Comparison of ENCODE assay signal across 33 cellular contexts in the genomic region with DNA sequence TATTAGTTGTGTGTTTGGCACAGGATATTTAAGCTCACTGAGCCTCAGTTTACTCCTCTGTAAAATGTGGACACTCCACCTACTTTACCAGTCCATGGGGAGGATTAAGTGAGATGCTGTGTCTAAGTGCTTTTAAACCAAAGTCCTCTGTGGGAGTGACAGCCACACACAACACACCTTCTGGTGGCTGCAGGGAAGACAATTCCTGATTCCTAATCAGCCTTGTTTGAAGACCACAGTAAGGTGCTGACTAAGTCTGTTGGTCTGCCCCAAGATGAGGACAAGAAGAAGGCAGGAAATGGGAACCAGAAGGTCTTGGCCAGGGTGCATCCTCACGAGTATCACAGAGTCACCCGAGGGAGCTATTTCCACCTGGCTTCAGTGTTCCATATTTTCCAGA. TPM values are rescaled to one million over a fixed set of nuclear protein-coding genes. Genes with fewer than 3 reads are reported as not detected.
DNase-seq lines count a peak whose midpoint lies in the region; ATAC-seq, FAIRE-seq and TF ChIP-seq lines count a peak whose summit lies in the region.
"Had no signal": no experiment of that assay in that cellular context is flagged by ENCODE, and none has a peak within 500 bp of the region (broad histone marks: within the 10 kb centered on the region; RNA-seq: fewer than 3 reads in every experiment).

No MANE protein-coding gene starts in this region.

- TF ChIP-seq EP300 in HepG2 (IDR thresholded peaks at IDR 0.05; ENCODE audit: low read depth in 2 of 2, low read length in 2 of 2) (no peak), HepG2 (CRISPR knock-in tag; IDR thresholded peaks at IDR 0.05; ENCODE audit: borderline replicate concordance) (no peak)

- DNase-seq in HepG2 (ENCODE audit: low spot score) (no peak), right lobe of liver (no peak), RPMI7951 (ENCODE audit: low read depth) (peak; percentile 63), fibroblast of mammary gland (ENCODE audit: low read depth) (peak; percentile 20), SHP77 treated with DMSO at 0.1 percent for 48 hours (lab: John Stamatoyannopoulos, UW) (no peak), NCI-H1105 (lab: John Stamatoyannopoulos, UW) (no peak)
- DNase-seq in activated CD4-positive, alpha-beta T cell treated with anti-CD3 and anti-CD28 coated beads for 36 hours: no peak
- DNase-seq: activated CD4-positive, CD25-positive, alpha-beta regulatory T cell; activated effector memory CD4-positive, alpha-beta T cell treated with anti-CD3 and anti-CD28 coated beads, Interleukin-2, amount 50 U/mL, for 16 hours; activated T-cell treated with anti-CD3 and anti-CD28 coated beads, Interleukin-2, amount 50 U/mL, for 24 hours; anterior cingulate cortex; CD8-positive, alpha-beta T cell; DMS 273 treated with DMSO at 0.1 percent for 48 hours; effector CD8-positive, alpha-beta T cell; foreskin melanocyte; lower lobe of right lung; mucosa of descending colon; natural killer cell; NCI-H1436; nucleus accumbens; stimulated activated CD4-positive, alpha-beta T cell treated with anti-CD3 and anti-CD28 coated beads, Interleukin-15, amount 100 ng/mL, for 24 hours had no signal

- no peak overlapping the region for H3K4me3 Mint-ChIP-seq in activated CD4-positive, alpha-beta T cell treated with anti-CD3 and anti-CD28 coated beads for 36 hours
- H3K4me3 Mint-ChIP-seq: activated naive CD8-positive, alpha-beta T cell; activated T-cell treated with anti-CD3 and anti-CD28 coated beads, Interleukin-2, amount 50 U/mL, for 24 hours; B cell; CD8-positive, alpha-beta T cell; natural killer cell; stimulated activated memory B cell treated with anti-CD40 and anti-IgM and Interleukin-4, amounts not matched to agents 10 μg/mL and 1 μg/mL and 100 μg/mL, for 72 hours; T-helper 1 cell treated with Interleukin-12 subunit alpha and Interleukin-12 subunit beta and Interleukin-4 antibody, amounts not matched to agents 30 μg/mL and 1 μg/mL, for 36 hours had no signal

- no peaks in the 10 kb centered on the region for H3K36me3 ChIP-seq in HepG2 (replicated peaks in 1 of 2; ENCODE audit: control insufficient read depth in 1 of 2, insufficient read depth in 2 of 2, low read length in 2 of 2)
- no peaks in the 10 kb centered on the region for H3K36me3 ChIP-seq in right lobe of liver
- H3K36me3 ChIP-seq: HAP-1, lower lobe of right lung, suprapubic skin had no signal

- TF ChIP-seq CTCF in HepG2 (CRISPR knock-in tag; IDR thresholded peaks at IDR 0.05) (no peak), right lobe of liver (IDR thresholded peaks at IDR 0.05) (no peak), fibroblast of mammary gland (conservative IDR thresholded peaks at IDR 0.05; ENCODE audit: control insufficient read depth, insufficient read depth, low read depth, low read length) (no peak)

- peaks cover 17% of the 10 kb centered on the region for H3K4me1 ChIP-seq in HepG2 (ENCODE audit: insufficient read depth, low read length)
- no peaks in the 10 kb centered on the region for H3K4me1 ChIP-seq in right lobe of liver
- H3K4me1 ChIP-seq: A549, HAP-1, lower lobe of right lung had no signal

- H4K20me1 ChIP-seq in HepG2 (ENCODE audit: insufficient read depth, low read length): no peaks in the 10 kb centered on the region

- in situ Hi-C loops in HepG2 (cut with HindIII; ENCODE audit: extremely low pct_ligation_motif_present, low pct_unique_long_range_greater_than_20kb): no loop called here

- H3K79me2 ChIP-seq in HepG2 (ENCODE audit: insufficient read depth, low read length): no peaks in the 10 kb centered on the region

- H3K9ac ChIP-seq in HepG2 (ENCODE audit: insufficient read depth, low read depth, low read length): no peak overlapping the region

- no peak overlapping the region for H2AFZ ChIP-seq in HepG2 (ENCODE audit: low read length)

- no peak for TF ChIP-seq RAD21 in HepG2 (CRISPR knock-in tag; IDR thresholded peaks at IDR 0.05)

- no peak overlapping the region for H3K27ac Mint-ChIP-seq in activated CD4-positive, alpha-beta T cell treated with anti-CD3 and anti-CD28 coated beads for 36 hours
- H3K27ac Mint-ChIP-seq: activated naive CD8-positive, alpha-beta T cell; activated T-cell treated with anti-CD3 and anti-CD28 coated beads, Interleukin-2, amount 50 U/mL, for 24 hours; B cell; CD8-positive, alpha-beta T cell; natural killer cell; stimulated activated memory B cell treated with anti-CD40 and anti-IgM and Interleukin-4, amounts not matched to agents 10 μg/mL and 1 μg/mL and 100 μg/mL, for 72 hours; T-helper 1 cell treated with Interleukin-12 subunit alpha and Interleukin-12 subunit beta and Interleukin-4 antibody, amounts not matched to agents 30 μg/mL and 1 μg/mL, for 36 hours had no signal

- H3K4me1 Mint-ChIP-seq in activated CD4-positive, alpha-beta T cell treated with anti-CD3 and anti-CD28 coated beads for 36 hours: no peaks in the 10 kb centered on the region
- H3K4me1 Mint-ChIP-seq: natural killer cell had no signal

- CTCF ChIA-PET in HepG2 (lab: Yijun Ruan, JAX; ENCODE audit: low intra/inter-chr PET ratio, low total read pairs): no interaction called here
- CTCF ChIA-PET in activated CD4-positive, alpha-beta T cell treated with anti-CD3 and anti-CD28 coated beads for 36 hours (lab: Charles Lee): no interaction called here

- H3K4me3 ChIP-seq in HepG2 (replicated peaks in 1 of 3; ENCODE audit: insufficient read depth in 1 of 3, low read depth in 2 of 3, low read length in 3 of 3) (no peak overlapping the region), right lobe of liver (no peak overlapping the region), fibroblast of mammary gland (ENCODE audit: control insufficient read depth, low read depth, low read length) (no peak overlapping the region)
- H3K4me3 ChIP-seq: A549, HAP-1, lower lobe of right lung, mucosa of descending colon, SK-N-MC, suprapubic skin had no signal

- H3K4me2 ChIP-seq in HepG2 (ENCODE audit: low read depth, low read length): peak overlapping the region; percentile 24
- H3K4me2 ChIP-seq: A549 had no signal

- intact Hi-C loops in HepG2 (cut with micrococcal nuclease; ENCODE audit: unreplicated experiment): no loop called here
- intact Hi-C loops in right lobe of liver (cut with DNase I): no loop called here
- intact Hi-C loops in activated CD4-positive, alpha-beta T cell treated with anti-CD3 and anti-CD28 coated beads for 36 hours (cut with DNase I, micrococcal nuclease): no loop called here

- 4% methylated on average over 2 of the region's 2 CpGs for WGBS in HepG2 (ENCODE audit: low lambda C conversion rate)
- no CpG with 5 or more reads among the region's 2 CpGs for WGBS in right lobe of liver (ENCODE audit: insufficient coverage, low coverage, low lambda C conversion rate, missing lambda C conversion rate)

- H3K27me3 Mint-ChIP-seq in activated CD4-positive, alpha-beta T cell treated with anti-CD3 and anti-CD28 coated beads for 36 hours: peaks cover 3% of the 10 kb centered on the region
- H3K27me3 Mint-ChIP-seq: activated naive CD8-positive, alpha-beta T cell; activated T-cell treated with anti-CD3 and anti-CD28 coated beads, Interleukin-2, amount 50 U/mL, for 24 hours had no signal

- ATAC-seq in HepG2 (no peak), right lobe of liver (no peak), GM18505 (IDR thresholded peaks at IDR 0.05; ENCODE audit: unreplicated experiment) (no peak)
- no peak for ATAC-seq in activated CD4-positive, alpha-beta T cell treated with anti-CD3 and anti-CD28 coated beads for 36 hours
- ATAC-seq: CD8-positive, alpha-beta T cell; natural killer cell; stimulated activated memory B cell treated with anti-CD40 and anti-IgM and Interleukin-4, amounts not matched to agents 10 μg/mL and 1 μg/mL and 100 μg/mL, for 72 hours had no signal

- no peak for TF ChIP-seq POLR2A in HepG2 (IDR thresholded peaks at IDR 0.05; ENCODE audit: insufficient read depth in 1 of 2, low read depth in 2 of 2, low read length in 2 of 2)
- no peak for TF ChIP-seq POLR2A in right lobe of liver (IDR thresholded peaks at IDR 0.05)
- no peak for TF ChIP-seq POLR2A in GM18505 (IDR thresholded peaks at IDR 0.05; ENCODE audit: borderline replicate concordance, extremely low read depth, insufficient read depth, insufficient read length)

- no peaks in the 10 kb centered on the region for H3K36me3 Mint-ChIP-seq in activated CD4-positive, alpha-beta T cell treated with anti-CD3 and anti-CD28 coated beads for 36 hours (ENCODE audit: low read depth)
- H3K36me3 Mint-ChIP-seq: activated naive CD8-positive, alpha-beta T cell; CD8-positive, alpha-beta T cell; natural killer cell had no signal

- no peaks in the 10 kb centered on the region; a peak in 2 of 5 replicates for H3K27me3 ChIP-seq in HepG2 (ENCODE audit: control insufficient read depth in 1 of 2, insufficient read depth in 2 of 2, low read length in 2 of 2)
- no peaks in the 10 kb centered on the region for H3K27me3 ChIP-seq in right lobe of liver
- H3K27me3 ChIP-seq: suprapubic skin had no signal

- H3K27ac ChIP-seq in HepG2 (ENCODE audit: extremely low read length, insufficient read depth, low read length): no peak overlapping the region
- no peak overlapping the region for H3K27ac ChIP-seq in right lobe of liver
- H3K27ac ChIP-seq: A549, HL-60, lower lobe of right lung, SK-N-MC, suprapubic skin had no signal

- no TSS peak for BruUV-seq in HepG2 (replicated peaks; lab: Mats Ljungman, UMichigan)

- FAIRE-seq in HepG2 (lab: Jason Lieb, UNC): no peak
- FAIRE-seq: A549, colon, GM12892 had no signal

- peaks cover 17% of the 10 kb centered on the region for H3K9me3 Mint-ChIP-seq in activated CD4-positive, alpha-beta T cell treated with anti-CD3 and anti-CD28 coated beads for 36 hours (ENCODE audit: low read depth)

- POLR2A ChIA-PET in HepG2 (lab: Yijun Ruan, JAX): no interaction called here
- POLR2A ChIA-PET in activated CD4-positive, alpha-beta T cell treated with anti-CD3 and anti-CD28 coated beads for 36 hours (lab: Charles Lee): no interaction called here

- H3K9me3 ChIP-seq in HepG2 (ENCODE audit: low read length) (no peaks in the 10 kb centered on the region), right lobe of liver (no peaks in the 10 kb centered on the region)
- H3K9me3 ChIP-seq: A549, HAP-1, lower lobe of right lung, mucosa of descending colon, suprapubic skin had no signal

RNA-seq across cellular contexts. Expression of a gene that starts 52.3 kb away (rescaled TPM):
- total RNA-seq in HepG2 (2016; rRNA removed; fragmentation: Illumina TruSeq; extraction: Trizol) (0.07 TPM in 1 of 2 replicates, not detected in the other), right lobe of liver (10 to 100 TPM in 1 of 6 experiments, 1 to 10 TPM in 4, under 1 TPM in 1; 0.63 to 10.9 (median 1.8) TPM)
- 0.20 and 0.26 TPM in 2 replicates for total RNA-seq in HepG2 (2016; cell fraction: cytosol; rRNA removed; fragmentation: Illumina TruSeq; extraction: Trizol; ENCODE audit: low read depth)
- total RNA-seq in HepG2 (2016; cell fraction: insoluble cytoplasmic fraction; rRNA removed; fragmentation: Illumina TruSeq; extraction: Trizol): 0.04 and 0.06 TPM in 2 replicates
- 0.03 TPM in 1 of 2 replicates, not detected in the other for total RNA-seq in HepG2 (2016; cell fraction: membrane; rRNA removed; fragmentation: Illumina TruSeq; extraction: Trizol)
- total RNA-seq in HepG2 (2016; cell fraction: nucleus; rRNA removed; fragmentation: Illumina TruSeq; extraction: Trizol): 0.37 and 0.44 TPM in 2 replicates
- polyA plus RNA-seq in HepG2 (2011; rRNA removed): 0.13 and 0.21 TPM in 2 replicates
- 0.05 and 0.09 TPM in 2 replicates for polyA plus RNA-seq in HepG2 (2011; cell fraction: cytosol; rRNA removed)
- polyA plus RNA-seq in HepG2 (2011; cell fraction: nucleus; rRNA removed): 0.10 and 0.43 TPM in 2 replicates
- 0.04 and 0.13 TPM in 2 replicates for polyA plus RNA-seq in HepG2 (2012)
- 0.02 TPM in 1 of 2 replicates, not detected in the other for polyA plus RNA-seq in HepG2 (2016; cell fraction: cytosol; fragmentation: Illumina TruSeq; extraction: Trizol; ENCODE audit: low read depth)
- polyA plus RNA-seq in HepG2 (2016; cell fraction: insoluble cytoplasmic fraction; fragmentation: Illumina TruSeq; extraction: Trizol; ENCODE audit: low read depth): 0.21 and 0.39 TPM in 2 replicates
- polyA plus RNA-seq in HepG2 (2016; cell fraction: membrane; fragmentation: Illumina TruSeq; extraction: Trizol; ENCODE audit: low read depth): 0.07 TPM in 1 of 2 replicates, not detected in the other
- polyA plus RNA-seq in HepG2 (2016; cell fraction: nucleus; fragmentation: Illumina TruSeq; extraction: Trizol; ENCODE audit: insufficient read depth, low read depth): 0.12 and 0.25 TPM in 2 replicates
- 0.42 and 1.1 TPM in 2 replicates for polyA minus RNA-seq in HepG2 (2011; rRNA and poly(A)+ RNA removed; ENCODE audit: low replicate concordance)
- polyA minus RNA-seq in HepG2 (2011; cell fraction: cytosol; rRNA and poly(A)+ RNA removed): not detected in 2 replicates
- 0.87 and 3.0 TPM in 2 replicates for polyA minus RNA-seq in HepG2 (2011; cell fraction: nucleus; rRNA and poly(A)+ RNA removed)
- 1.6 and 2.6 TPM in 2 replicates for total RNA-seq in RPMI7951 (2014; rRNA removed; shearing (Covaris generic))
- under 1 TPM; 0.60 to 0.98 TPM for total RNA-seq in activated CD4-positive, alpha-beta T cell treated with anti-CD3 and anti-CD28 coated beads for 36 hours
- total RNA-seq: B cell; CD8-positive, alpha-beta T cell had no signal

Comparison
In these comparisons a context has a peak if more than half of its experiments do, and no peak if none do; other contexts are left out.
1. DNase-seq: peak in RPMI7951 (single experiment) and fibroblast of mammary gland (single experiment); none in HepG2 (single experiment), right lobe of liver (0 of 3), activated CD4-positive, alpha-beta T cell treated with anti-CD3 and anti-CD28 coated beads for 36 hours (single experiment), SHP77 treated with DMSO at 0.1 percent for 48 hours (single experiment) and NCI-H1105 (single experiment).